ENCODE assay signal across 2 cellular contexts in the genomic region with DNA sequence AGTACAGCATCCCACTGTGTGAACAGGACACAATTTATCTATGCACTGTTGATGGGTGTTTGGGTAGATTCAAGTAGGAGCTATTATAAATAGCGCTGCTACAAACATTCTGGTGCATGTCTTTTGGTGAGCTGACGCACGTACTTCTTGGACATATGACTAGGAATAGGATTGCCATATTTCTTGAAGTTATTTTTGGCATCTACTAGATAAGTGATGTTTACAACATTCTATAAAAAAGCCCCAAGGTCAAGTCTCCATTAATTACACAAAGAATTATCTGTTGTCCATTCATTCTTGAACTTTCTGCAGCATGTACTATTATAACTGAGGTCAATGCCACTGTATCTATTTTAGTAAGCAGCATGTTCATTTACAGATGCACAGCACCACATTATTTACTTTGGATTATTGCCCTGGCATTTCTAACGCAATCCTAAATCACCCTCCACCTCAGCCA.
TF ChIP-seq lines count a peak whose summit lies in the region.

No MANE protein-coding gene starts in this region.

TF ChIP-seq in liver, 16 proteins besides CTCF, POLR2A, EP300 and RAD21 (continued from another document):
- TF ChIP-seq RXRA (IDR thresholded peaks at IDR 0.05) (peak; percentile 90 to 93), TAF1 (conservative IDR thresholded peaks at IDR 0.05) (no peak), FOXA1 (IDR thresholded peaks at IDR 0.05) (peak; percentile 40), NR2F2 (IDR thresholded peaks at IDR 0.05) (peak; percentile 97), FOXA2 (IDR thresholded peaks at IDR 0.05) (peak; percentile 56), SP1 (IDR thresholded peaks at IDR 0.05) (peak; percentile 55), REST (IDR thresholded peaks at IDR 0.05) (no peak), HNF4G (IDR thresholded peaks at IDR 0.05) (peak; percentile 18), EGR1 (IDR thresholded peaks at IDR 0.05; ENCODE audit: low read depth in 2 of 2) (no peak), YY1 (IDR thresholded peaks at IDR 0.05) (peak; percentile 46), JUND (IDR thresholded peaks at IDR 0.05) (peak in 1 of 2 donors; percentile 35)
- TF ChIP-seq, protein P1, sequence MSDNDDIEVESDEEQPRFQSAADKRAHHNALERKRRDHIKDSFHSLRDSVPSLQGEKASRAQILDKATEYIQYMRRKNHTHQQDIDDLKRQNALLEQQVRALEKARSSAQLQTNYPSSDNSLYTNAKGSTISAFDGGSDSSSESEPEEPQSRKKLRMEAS (IDR thresholded peaks at IDR 0.05) = peak; percentile 76
- TF ChIP-seq, protein P2, sequence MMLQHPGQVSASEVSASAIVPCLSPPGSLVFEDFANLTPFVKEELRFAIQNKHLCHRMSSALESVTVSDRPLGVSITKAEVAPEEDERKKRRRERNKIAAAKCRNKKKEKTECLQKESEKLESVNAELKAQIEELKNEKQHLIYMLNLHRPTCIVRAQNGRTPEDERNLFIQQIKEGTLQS (IDR thresholded peaks at IDR 0.05) = peak; percentile 31

TF ChIP-seq in HepG2, 621 proteins besides CTCF, POLR2A, EP300 and RAD21 (continued from another document):
- TF ChIP-seq, protein P2 (CRISPR knock-in tag; IDR thresholded peaks at IDR 0.05) = no peak
- TF ChIP-seq SP4 (CRISPR knock-in tag; IDR thresholded peaks at IDR 0.05) (no peak), TBX3 (IDR thresholded peaks at IDR 0.05; ENCODE audit: borderline replicate concordance) (no peak)
